Comparison of ENCODE assay signal across 12 cellular contexts in genomic region chr18:51083398-51083797, GRCh38.
"Had no signal": no experiment of that assay in that cellular context is flagged by ENCODE, and none has a peak within 500 bp of the region (broad histone marks: within the 10 kb centered on the region; RNA-seq: fewer than 3 reads in every experiment).

No MANE protein-coding gene starts in this region.

- H2AFZ ChIP-seq: neural progenitor cell had no signal

- H3K9me3 Mint-ChIP-seq: effector memory CD8-positive, alpha-beta T cell had no signal

- H3K27ac Mint-ChIP-seq: neural progenitor cell; T-helper 1 cell treated with Interleukin-12 subunit alpha and Interleukin-12 subunit beta and Interleukin-4 antibody, amounts not matched to agents 30 μg/mL and 1 μg/mL, for 36 hours had no signal

- H3K4me1 ChIP-seq: ascending aorta, neural progenitor cell had no signal

- H3K27me3 Mint-ChIP-seq: effector memory CD8-positive, alpha-beta T cell had no signal

- H3K4me3 ChIP-seq: ascending aorta, neural progenitor cell had no signal

- DNase-seq: activated CD4-positive, alpha-beta T cell treated with anti-CD3 and anti-CD28 coated beads for 48 hours; activated CD8-positive, alpha-beta memory T cell treated with anti-CD3 and anti-CD28 coated beads for 24 hours; activated effector memory CD4-positive, alpha-beta T cell treated with anti-CD3 and anti-CD28 coated beads, Interleukin-2, amount 50 U/mL, for 16 hours; activated T-cell treated with anti-CD3 and anti-CD28 coated beads for 4 hours; effector memory CD8-positive, alpha-beta T cell; head of caudate nucleus; immature natural killer cell had no signal

- H3K4me2 ChIP-seq: neural progenitor cell had no signal

- H3K4me1 Mint-ChIP-seq: neural progenitor cell had no signal

- H3K9ac ChIP-seq: neural progenitor cell had no signal

- H3K27ac ChIP-seq: ascending aorta, neural progenitor cell had no signal

- FAIRE-seq: frontal cortex had no signal

- H3K27me3 ChIP-seq: ascending aorta, neural progenitor cell had no signal

- H3K4me3 Mint-ChIP-seq: effector memory CD8-positive, alpha-beta T cell; immature natural killer cell; mesothelial cell of epicardium; neural progenitor cell; T-helper 1 cell treated with Interleukin-12 subunit alpha and Interleukin-12 subunit beta and Interleukin-4 antibody, amounts not matched to agents 30 μg/mL and 1 μg/mL, for 36 hours had no signal
